In the genomic region with DNA sequence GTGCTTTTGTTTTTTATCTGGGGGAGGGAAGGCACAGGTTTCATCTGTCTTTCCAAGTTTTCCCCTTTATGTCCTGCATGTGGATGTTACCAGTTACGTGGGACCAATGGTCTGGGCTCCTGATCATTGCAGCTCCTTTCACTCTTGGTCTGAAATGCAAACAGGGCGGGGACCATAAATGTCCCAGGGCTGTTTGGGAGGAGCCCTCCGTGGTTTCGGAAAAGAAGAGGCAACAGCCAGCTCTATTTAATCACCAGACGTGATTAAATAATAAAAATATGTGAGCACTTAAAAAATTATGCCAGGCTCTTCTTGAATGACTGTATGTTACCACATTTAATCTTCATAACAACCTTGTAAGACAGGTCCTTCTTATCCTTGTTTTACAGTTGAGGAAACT, we compare ENCODE assay signal across 1 cellular context.
TF ChIP-seq lines count a peak whose summit lies in the region.

No MANE protein-coding gene starts in this region.

TF ChIP-seq in HepG2, 621 proteins besides CTCF, POLR2A, EP300 and RAD21:
- TF ChIP-seq, protein P1, sequence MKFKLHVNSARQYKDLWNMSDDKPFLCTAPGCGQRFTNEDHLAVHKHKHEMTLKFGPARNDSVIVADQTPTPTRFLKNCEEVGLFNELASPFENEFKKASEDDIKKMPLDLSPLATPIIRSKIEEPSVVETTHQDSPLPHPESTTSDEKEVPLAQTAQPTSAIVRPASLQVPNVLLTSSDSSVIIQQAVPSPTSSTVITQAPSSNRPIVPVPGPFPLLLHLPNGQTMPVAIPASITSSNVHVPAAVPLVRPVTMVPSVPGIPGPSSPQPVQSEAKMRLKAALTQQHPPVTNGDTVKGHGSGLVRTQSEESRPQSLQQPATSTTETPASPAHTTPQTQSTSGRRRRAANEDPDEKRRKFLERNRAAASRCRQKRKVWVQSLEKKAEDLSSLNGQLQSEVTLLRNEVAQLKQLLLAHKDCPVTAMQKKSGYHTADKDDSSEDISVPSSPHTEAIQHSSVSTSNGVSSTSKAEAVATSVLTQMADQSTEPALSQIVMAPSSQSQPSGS (CRISPR knock-in tag; IDR thresholded peaks at IDR 0.05), result no peak
- TF ChIP-seq NR2F2 (IDR thresholded peaks at IDR 0.05; ENCODE audit: borderline replicate concordance, low read depth), result no peak
- TF ChIP-seq, protein P2, sequence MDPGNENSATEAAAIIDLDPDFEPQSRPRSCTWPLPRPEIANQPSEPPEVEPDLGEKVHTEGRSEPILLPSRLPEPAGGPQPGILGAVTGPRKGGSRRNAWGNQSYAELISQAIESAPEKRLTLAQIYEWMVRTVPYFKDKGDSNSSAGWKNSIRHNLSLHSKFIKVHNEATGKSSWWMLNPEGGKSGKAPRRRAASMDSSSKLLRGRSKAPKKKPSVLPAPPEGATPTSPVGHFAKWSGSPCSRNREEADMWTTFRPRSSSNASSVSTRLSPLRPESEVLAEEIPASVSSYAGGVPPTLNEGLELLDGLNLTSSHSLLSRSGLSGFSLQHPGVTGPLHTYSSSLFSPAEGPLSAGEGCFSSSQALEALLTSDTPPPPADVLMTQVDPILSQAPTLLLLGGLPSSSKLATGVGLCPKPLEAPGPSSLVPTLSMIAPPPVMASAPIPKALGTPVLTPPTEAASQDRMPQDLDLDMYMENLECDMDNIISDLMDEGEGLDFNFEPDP (CRISPR knock-in tag; conservative IDR thresholded peaks at IDR 0.05), result no peak
- no peak for TF ChIP-seq THYN1 (CRISPR knock-in tag; IDR thresholded peaks at IDR 0.05; ENCODE audit: borderline replicate concordance, low read depth)
- TF ChIP-seq CENPT (CRISPR knock-in tag; IDR thresholded peaks at IDR 0.05; ENCODE audit: low read depth), result no peak
